ENCODE assay signal across 21 cellular contexts in genomic region chr18:31034541-31034940, GRCh38. TPM values are rescaled to one million over a fixed set of nuclear protein-coding genes. Genes with fewer than 3 reads are reported as not detected.
A peak's percentile ranks its signal among the peaks of the same experiment; 100 is the strongest.
DNase-seq lines count a peak whose midpoint lies in the region; FAIRE-seq and TF ChIP-seq lines count a peak whose summit lies in the region.
"Had no signal": no experiment of that assay in that cellular context is flagged by ENCODE, and none has a peak within 500 bp of the region (broad histone marks: within the 10 kb centered on the region; RNA-seq: fewer than 3 reads in every experiment).

No MANE protein-coding gene starts in this region.

- H3K9ac ChIP-seq in Karpas-422 (ENCODE audit: low read length), result no peak overlapping the region
- H3K9ac ChIP-seq in OCI-LY3 (ENCODE audit: low read length), result no peak overlapping the region
- H3K9ac ChIP-seq in keratinocyte (ENCODE audit: control insufficient read depth, extremely low read depth, insufficient read depth, low read length), result no peak overlapping the region
- H3K9ac ChIP-seq: GM23248 had no signal

- no peaks in the 10 kb centered on the region for H3K79me2 ChIP-seq in Karpas-422 (ENCODE audit: low read length)
- no peaks in the 10 kb centered on the region for H3K79me2 ChIP-seq in OCI-LY3 (ENCODE audit: low read length)
- peaks cover 95% of the 10 kb centered on the region for H3K79me2 ChIP-seq in keratinocyte (ENCODE audit: control insufficient read depth, insufficient read depth, low read length)

- H3K9me2 ChIP-seq in Karpas-422 (replicated peaks; ENCODE audit: insufficient read depth, low read length), result no peaks in the 10 kb centered on the region

- no peaks in the 10 kb centered on the region for H3K9me1 ChIP-seq in keratinocyte (ENCODE audit: control insufficient read depth, extremely low read depth, insufficient read depth, low read length)

- peak; percentile 53 for FAIRE-seq in keratinocyte (lab: Jason Lieb, UNC)
- FAIRE-seq: G401.6, GM12892, H1 had no signal

- peak overlapping the region; percentile 85 for H2AFZ ChIP-seq in Karpas-422 (ENCODE audit: low read length)
- H2AFZ ChIP-seq in OCI-LY3 (ENCODE audit: low read depth, low read length), result peak overlapping the region; percentile 25
- no peak overlapping the region for H2AFZ ChIP-seq in keratinocyte (ENCODE audit: control insufficient read depth, low read length)
- H2AFZ ChIP-seq: GM23248 had no signal

- H3K27me3 ChIP-seq in Karpas-422 (ENCODE audit: low read length) (no peaks in the 10 kb centered on the region), OCI-LY3 (ENCODE audit: low read depth, low read length) (no peaks in the 10 kb centered on the region), keratinocyte (ENCODE audit: control insufficient read depth, extremely low read depth, insufficient read depth, low read length) (no peaks in the 10 kb centered on the region)

- dilution Hi-C loops in keratinocyte (cut with MboI; ENCODE audit: extremely low pct_ligation_motif_present, low sequenced_read_pairs), result no loop called here

- no peak overlapping the region for H3K4me3 Mint-ChIP-seq in osteocyte (ENCODE audit: unreplicated experiment)
- H3K4me3 Mint-ChIP-seq: CD4-positive, alpha-beta memory T cell had no signal

- no peak overlapping the region for H3K4me3 ChIP-seq in Karpas-422 (ENCODE audit: low read length)
- no peak overlapping the region for H3K4me3 ChIP-seq in OCI-LY3 (ENCODE audit: low read length)
- H3K4me3 ChIP-seq in keratinocyte (ENCODE audit: control insufficient read depth in 2 of 3, extremely low read depth in 1 of 3, insufficient read depth in 2 of 3, low read depth in 1 of 3, low read length in 3 of 3), result peak overlapping the region in 1 of 3 experiments; percentile 24
- H3K4me3 ChIP-seq: GM23248 had no signal

- H3K4me2 ChIP-seq in Karpas-422 (ENCODE audit: low read depth, low read length, poor library complexity, severe bottlenecking), result peak overlapping the region; percentile 28
- no peak overlapping the region for H3K4me2 ChIP-seq in OCI-LY3 (ENCODE audit: low read length)
- H3K4me2 ChIP-seq in keratinocyte (ENCODE audit: control insufficient read depth, extremely low read depth, insufficient read depth, low read depth, low read length), result peak overlapping the region; percentile 39

- DNase-seq in Karpas-422, result no peak
- no peak for DNase-seq in keratinocyte (ENCODE audit: low read depth, low spot score)
- no peak for DNase-seq in DMS53 (lab: John Stamatoyannopoulos, UW)
- no peak for DNase-seq in occipital lobe (lab: John Stamatoyannopoulos, UW)
- no peak for DNase-seq in osteocyte (ENCODE audit: extremely low spot score, unreplicated experiment)
- DNase-seq in ecto neural progenitor cell (ENCODE audit: low spot score), result no peak
- DNase-seq: C1 segment of cervical spinal cord; CD4-positive, alpha-beta memory T cell; COR-L47; DND-41; GM23248; H7; HCEC 1CT had no signal

- H3K27ac Mint-ChIP-seq in osteocyte (ENCODE audit: unreplicated experiment), result no peak overlapping the region
- H3K27ac Mint-ChIP-seq: CD4-positive, alpha-beta memory T cell had no signal

- H3K4me1 Mint-ChIP-seq in osteocyte (ENCODE audit: unreplicated experiment), result peaks cover 2% of the 10 kb centered on the region
- H3K4me1 Mint-ChIP-seq: CD4-positive, alpha-beta memory T cell had no signal

- no peaks in the 10 kb centered on the region for H4K20me1 ChIP-seq in Karpas-422 (ENCODE audit: insufficient read depth, low read depth, low read length)
- no peaks in the 10 kb centered on the region for H4K20me1 ChIP-seq in OCI-LY3 (ENCODE audit: insufficient read depth, low read length)
- H4K20me1 ChIP-seq in keratinocyte (ENCODE audit: control insufficient read depth, extremely low read depth, insufficient read depth, low read length), result no peaks in the 10 kb centered on the region

- H3K36me3 Mint-ChIP-seq in osteocyte (ENCODE audit: unreplicated experiment), result no peaks in the 10 kb centered on the region
- H3K36me3 Mint-ChIP-seq: CD4-positive, alpha-beta memory T cell had no signal

- H3K9me3 ChIP-seq in Karpas-422 (ENCODE audit: low read length), result no peaks in the 10 kb centered on the region
- no peaks in the 10 kb centered on the region for H3K9me3 ChIP-seq in OCI-LY3 (ENCODE audit: insufficient read depth, low read length)
- H3K9me3 ChIP-seq in keratinocyte (ENCODE audit: control insufficient read depth, low read depth, low read length), result peaks cover 2% of the 10 kb centered on the region

- H3K36me3 ChIP-seq in Karpas-422 (ENCODE audit: insufficient read depth, low read length) (no peaks in the 10 kb centered on the region), OCI-LY3 (replicated peaks; ENCODE audit: low read depth, low read length) (no peaks in the 10 kb centered on the region), keratinocyte (ENCODE audit: control insufficient read depth in 2 of 2, extremely low read depth in 1 of 2, insufficient read depth in 2 of 2, low read length in 2 of 2) (peaks cover 6% of the 10 kb centered on the region in 2 experiments)

- H3K4me1 ChIP-seq in Karpas-422 (ENCODE audit: low read length), result peaks cover 11% of the 10 kb centered on the region; the same call in 1 of the 2 replicates
- H3K4me1 ChIP-seq in OCI-LY3 (ENCODE audit: low read length), result no peaks in the 10 kb centered on the region
- H3K4me1 ChIP-seq in keratinocyte (ENCODE audit: control insufficient read depth, extremely low read depth, insufficient read depth, low read length), result peaks cover 36% of the 10 kb centered on the region

- no peak overlapping the region for H3K27ac ChIP-seq in Karpas-422 (ENCODE audit: low read length)
- H3K27ac ChIP-seq in OCI-LY3 (ENCODE audit: low read length), result no peak overlapping the region
- H3K27ac ChIP-seq in VCaP, result peak overlapping the region; percentile 69
- H3K27ac ChIP-seq in keratinocyte (ENCODE audit: control insufficient read depth, insufficient read depth, low read length), result no peak overlapping the region
- H3K27ac ChIP-seq: GM23248 had no signal

- peaks cover 36% of the 10 kb centered on the region for H3K27me3 Mint-ChIP-seq in osteocyte (ENCODE audit: unreplicated experiment)
- H3K27me3 Mint-ChIP-seq: CD4-positive, alpha-beta memory T cell had no signal

- H3K9me3 Mint-ChIP-seq in osteocyte (ENCODE audit: unreplicated experiment), result peaks cover 5% of the 10 kb centered on the region

- no peak for TF ChIP-seq CTCF in OCI-LY3 (IDR thresholded peaks at IDR 0.05; ENCODE audit: low read depth, low read length)
- TF ChIP-seq CTCF in VCaP (conservative IDR thresholded peaks at IDR 0.05), result no peak
- no peak for TF ChIP-seq CTCF in keratinocyte (optimal IDR thresholded peaks at IDR 0.05 in 1 of 3, IDR thresholded peaks at IDR 0.05 in 1 of 3, conservative IDR thresholded peaks at IDR 0.05 in 1 of 3; ENCODE audit: extremely low read depth in 1 of 3, insufficient read depth in 2 of 3, low read length in 3 of 3)
- no peak for TF ChIP-seq CTCF in osteocyte (IDR thresholded peaks at IDR 0.05)

RNA-seq across cellular contexts. Expression of gene DSC3, which starts 8.0 kb away (rescaled TPM):
- total RNA-seq in Karpas-422 (2014; rRNA removed; shearing (Covaris generic); ENCODE audit: low replicate concordance), result 0.04 and 0.22 TPM in 2 replicates
- polyA plus RNA-seq in keratinocyte, result 92.5 to 116 TPM (median 103 TPM) in 3 replicates
- polyA plus RNA-seq in keratinocyte (2011; ENCODE audit: low read depth), result 133 TPM
- 37.2 and 55.2 TPM in 2 replicates for polyA plus RNA-seq in keratinocyte (2011; cell fraction: cytosol; rRNA removed)
- 229 and 268 TPM in 2 replicates for polyA plus RNA-seq in keratinocyte (2011; cell fraction: nucleus; rRNA removed)
- 117 and 167 TPM in 2 replicates for polyA plus RNA-seq in keratinocyte (2012; ENCODE audit: low replicate concordance)
- polyA minus RNA-seq in keratinocyte, result 35.2 to 208 TPM (median 137 TPM) in 3 replicates
- polyA minus RNA-seq in keratinocyte (2011; cell fraction: cytosol; rRNA and poly(A)+ RNA removed), result 111 TPM
- polyA minus RNA-seq in keratinocyte (2011; cell fraction: nucleus; rRNA and poly(A)+ RNA removed), result 303 and 604 TPM in 2 replicates
- total RNA-seq in occipital lobe (0.78 TPM), osteocyte (5.6 and 5.8 TPM in 2 replicates)
- total RNA-seq: A172; A673; CD4-positive, alpha-beta memory T cell; GM23248 had no signal
- polyA plus RNA-seq: BJ; CD4-positive, alpha-beta memory T cell; GM23248 had no signal
